ENCODE assay signal across 8 cellular contexts in genomic region chr1:235504122-235504493, GRCh38. TPM values are rescaled to one million over a fixed set of nuclear protein-coding genes. Genes with fewer than 3 reads are reported as not detected.
DNase-seq lines count a peak whose midpoint lies in the region; ATAC-seq and TF ChIP-seq lines count a peak whose summit lies in the region.

TSS of gene B3GALNT2 (minus strand) at chr1:235504452. CDS start at chr1:235504252, 200 bp downstream.

- peaks cover 31% of the 10 kb centered on the region for H3K36me3 Mint-ChIP-seq in Calu3 (ENCODE audit: insufficient read depth, unreplicated experiment)

- BruUV-seq in Calu3 (replicated peaks; lab: Mats Ljungman, UMichigan), result no TSS peak

- no peak for TF ChIP-seq EP300 in suprapubic skin (IDR thresholded peaks at IDR 0.05)

- peak; percentile 38 for ATAC-seq in GM21390 (IDR thresholded peaks at IDR 0.05; ENCODE audit: unreplicated experiment)
- peak; percentile 52 for ATAC-seq in left lung

- H3K9me3 ChIP-seq in left lung (no peaks in the 10 kb centered on the region), suprapubic skin (no peaks in the 10 kb centered on the region)

- peak within 1 kb of the TSS; percentile 92 for H3K27ac Mint-ChIP-seq in Calu3 (ENCODE audit: unreplicated experiment)

- intact Hi-C loops in Calu3 (cut with micrococcal nuclease; ENCODE audit: unreplicated experiment), result loop anchor here (2.0 to 5.0 kb wide), 2 partner anchors 145 to 177 kb away; partner anchors contain the start of genes ARID4B, GGPS1 and GNG4
- intact Hi-C loops in left lung (cut with DNase I), result no loop called here

- H3K27me3 ChIP-seq in brain microvascular endothelial cell (replicated peaks) (no peaks in the 10 kb centered on the region), left lung (no peaks in the 10 kb centered on the region), suprapubic skin (no peaks in the 10 kb centered on the region)

- H3K9me3 Mint-ChIP-seq in Calu3 (ENCODE audit: low read depth, unreplicated experiment), result no peaks in the 10 kb centered on the region

- no peaks in the 10 kb centered on the region for H3K27me3 Mint-ChIP-seq in Calu3 (ENCODE audit: unreplicated experiment)

- H3K4me1 Mint-ChIP-seq in Calu3 (ENCODE audit: low read depth, unreplicated experiment), result peaks cover 40% of the 10 kb centered on the region

- under 1% methylated on average over 36 of the region's 48 CpGs for WGBS in suprapubic skin

- in situ Hi-C loops in brain microvascular endothelial cell (cut with HindIII; ENCODE audit: low pct_ligation_motif_present, low sequenced_read_pairs), result no loop called here

- CTCF ChIA-PET in Calu3 (lab: Charles Lee), result interaction anchor here (0.6 to 1.5 kb wide), 12 partner anchors 10 to 1131 kb away, joined by 3 to 7 read pairs (median 3); partner anchors contain the start of gene COA6

- DNase-seq in Calu3 (no peak), HT1080 (ENCODE audit: low read depth) (no peak), brain microvascular endothelial cell (no peak), left lung (no peak), suprapubic skin (ENCODE audit: low spot score in 2 of 2) (no peak), AG08395 (ENCODE audit: low spot score) (no peak)
- DNase-seq in NK-92 treated with Interleukin-12 subunit alpha and Interleukin-12 subunit beta, amount 100 ng/mL, for 24 hours (lab: John Stamatoyannopoulos, UW), result no peak

- peaks cover 3 to 27% of the 10 kb centered on the region in 2 donors for H3K4me1 ChIP-seq in left lung
- H3K4me1 ChIP-seq in suprapubic skin, result peaks cover 20% of the 10 kb centered on the region

- H3K27ac ChIP-seq in brain microvascular endothelial cell (peak within 1 kb of the TSS; percentile 93), left lung (peak within 1 kb of the TSS; percentile 98), suprapubic skin (peak within 1 kb of the TSS; percentile 98)

- no peak for TF ChIP-seq CTCF in Calu3 (IDR thresholded peaks at IDR 0.05; ENCODE audit: unreplicated experiment)
- no peak for TF ChIP-seq CTCF in brain microvascular endothelial cell (IDR thresholded peaks at IDR 0.05; ENCODE audit: low read depth, low read length, missing control alignments)
- no peak for TF ChIP-seq CTCF in left lung (IDR thresholded peaks at IDR 0.05)
- TF ChIP-seq CTCF in suprapubic skin (IDR thresholded peaks at IDR 0.05), result no peak

- H3K36me3 ChIP-seq in brain microvascular endothelial cell (replicated peaks) (no peaks in the 10 kb centered on the region), left lung (no peaks in the 10 kb centered on the region), suprapubic skin (no peaks in the 10 kb centered on the region)

- H3K4me3 ChIP-seq in brain microvascular endothelial cell (ENCODE audit: low read depth, low read length) (peak within 1 kb of the TSS; percentile 77), left lung (peak within 1 kb of the TSS; percentile 72 to 82), suprapubic skin (peak within 1 kb of the TSS; percentile 94)

- no peak for TF ChIP-seq POLR2A in suprapubic skin (IDR thresholded peaks at IDR 0.05)

- H3K4me3 Mint-ChIP-seq in Calu3 (ENCODE audit: low read depth, unreplicated experiment), result peak within 1 kb of the TSS; percentile 88

RNA-seq across cellular contexts. Expression of gene B3GALNT2, which starts in this region (rescaled TPM):
- total RNA-seq in Calu3 (2022) (28.9 and 35.3 TPM in 2 replicates), left lung (10 to 100 TPM; 18.1 to 22.9 TPM), suprapubic skin (10 to 100 TPM; 23.5 to 37.4 (median 29.5) TPM)
- total RNA-seq in HT1080 (2014; rRNA removed; shearing (Covaris generic)), result 25.7 and 29.3 TPM in 2 replicates
- polyA plus RNA-seq in HT1080 (2015; cell fraction: cytosol; rRNA removed), result 15.8 and 36.1 TPM in 2 replicates
- polyA plus RNA-seq in HT1080 (2015; cell fraction: nucleus; rRNA removed), result 18.4 and 23.1 TPM in 2 replicates
